Comparison of ENCODE assay signal across 8 cellular contexts in the genomic region with DNA sequence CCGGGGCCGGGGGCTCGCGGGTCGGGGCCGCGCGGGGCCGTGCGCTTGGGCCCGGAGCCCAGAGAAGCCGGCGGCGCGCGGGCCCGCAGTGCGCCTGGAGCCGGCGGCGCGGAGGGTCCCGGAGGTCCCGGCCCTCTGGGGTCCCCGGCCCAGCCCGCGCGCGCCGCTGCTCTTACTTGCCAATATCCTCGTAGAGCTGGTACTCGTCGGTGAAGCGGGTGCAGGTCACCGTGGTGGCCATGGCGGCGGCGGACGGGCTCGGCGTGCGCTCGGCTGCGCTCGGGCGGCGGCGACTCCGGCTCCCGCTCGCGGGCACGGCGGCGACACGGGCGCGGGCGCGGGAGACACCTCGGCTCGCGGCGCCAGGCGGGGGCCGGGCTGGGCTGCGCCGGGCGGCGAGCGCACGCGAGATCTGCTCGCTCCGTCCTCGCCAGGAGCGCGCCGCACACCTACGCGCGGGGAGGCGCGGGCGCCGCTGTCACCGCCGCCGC. TPM values are rescaled to one million over a fixed set of nuclear protein-coding genes. Genes with fewer than 3 reads are reported as not detected.
A peak's percentile ranks its signal among the peaks of the same experiment; 100 is the strongest.
DNase-seq lines count a peak whose midpoint lies in the region; ATAC-seq and TF ChIP-seq lines count a peak whose summit lies in the region.

A gene (minus strand): TSS at position 414 of the 491 bp plus-strand sequence. CDS start 173 bp downstream, at position 241.

- TF ChIP-seq POLR2A in esophagus muscularis mucosa (IDR thresholded peaks at IDR 0.05; ENCODE audit: low read depth) = no peak

- H2AFZ ChIP-seq in parathyroid adenoma = peak within 1 kb of the TSS; percentile 74

- peak within 1 kb of the TSS; percentile 69 for H3K4me2 ChIP-seq in parathyroid adenoma (ENCODE audit: low read length)

- CTCF ChIA-PET in Panc1 (lab: Charles Lee) = no interaction called here

- H3K27me3 ChIP-seq in Panc1 (ENCODE audit: control insufficient read depth, insufficient read depth, low read length) = peaks cover 9% of the 10 kb centered on the region
- peaks cover 0 to 47% (median 7%) of the 10 kb centered on the region in 4 donors for H3K27me3 ChIP-seq in esophagus muscularis mucosa
- H3K27me3 ChIP-seq in parathyroid adenoma (ENCODE audit: control insufficient read depth, insufficient read depth, low read length) = no peaks in the 10 kb centered on the region

- peak within 1 kb of the TSS; percentile 17 to 20; a peak in 1 of 4 replicates for H3K4me3 ChIP-seq in Panc1 (ENCODE audit: low read depth in 2 of 2, low read length in 2 of 2)
- peak within 1 kb of the TSS; percentile 38 to 57 (median 40) for H3K4me3 ChIP-seq in esophagus muscularis mucosa
- H3K4me3 ChIP-seq in parathyroid adenoma (ENCODE audit: low read depth, low read length) = peak within 1 kb of the TSS; percentile 35

- H3K4me1 ChIP-seq in Panc1 (ENCODE audit: control insufficient read depth, insufficient read depth, low read length) (no peaks in the 10 kb centered on the region), esophagus muscularis mucosa (peaks cover 7 to 19% (median 12%) of the 10 kb centered on the region in 4 donors), parathyroid adenoma (peaks cover 25% of the 10 kb centered on the region)

- no CpG with 5 or more reads among the region's 89 CpGs for WGBS in esophagus muscularis mucosa

- BruUV-seq in Panc1 (replicated peaks; lab: Mats Ljungman, UMichigan) = no TSS peak

- no peak for TF ChIP-seq CTCF in GM13976 (IDR thresholded peaks at IDR 0.05; ENCODE audit: borderline replicate concordance, control extremely low read depth, extremely low read depth, insufficient read depth, missing control alignments)
- no peak for TF ChIP-seq CTCF in Panc1 (IDR thresholded peaks at IDR 0.05)
- TF ChIP-seq CTCF in esophagus muscularis mucosa (IDR thresholded peaks at IDR 0.05) = no peak
- TF ChIP-seq CTCF in parathyroid adenoma (IDR thresholded peaks at IDR 0.05) = no peak

- peak; percentile 60 for DNase-seq in GM13976 (ENCODE audit: low spot score)
- no peak for DNase-seq in Panc1 (ENCODE audit: low read depth, low spot score)
- DNase-seq in esophagus muscularis mucosa (ENCODE audit: extremely low spot score) = no peak
- no peak for DNase-seq in SKM-1 (lab: John Stamatoyannopoulos, UW; ENCODE audit: unreplicated experiment)
- no peak for DNase-seq in hepatic stellate cell (ENCODE audit: low spot score)

- TF ChIP-seq EP300 in esophagus muscularis mucosa (IDR thresholded peaks at IDR 0.05) = no peak

- POLR2A ChIA-PET in Panc1 (lab: Charles Lee) = no interaction called here

- ATAC-seq in Panc1 (peak; percentile 56), HG03442 (IDR thresholded peaks at IDR 0.05; ENCODE audit: unreplicated experiment) (no peak), HG03139 (IDR thresholded peaks at IDR 0.05; ENCODE audit: unreplicated experiment) (no peak)

- intact Hi-C loops in Panc1 (cut with micrococcal nuclease; ENCODE audit: unreplicated experiment) (no loop called here), esophagus muscularis mucosa (cut with DNase I) (no loop called here)

- H3K27ac ChIP-seq in Panc1 (ENCODE audit: low read length) = no peak within 1 kb of the TSS
- no peak within 1 kb of the TSS for H3K27ac ChIP-seq in esophagus muscularis mucosa (replicated peaks in 1 of 4)
- no peak within 1 kb of the TSS for H3K27ac ChIP-seq in parathyroid adenoma

- H3K79me2 ChIP-seq in parathyroid adenoma = no peaks in the 10 kb centered on the region

- H3K36me3 ChIP-seq in Panc1 (ENCODE audit: control insufficient read depth, insufficient read depth, low read length) (no peaks in the 10 kb centered on the region), esophagus muscularis mucosa (no peaks in the 10 kb centered on the region), parathyroid adenoma (ENCODE audit: control insufficient read depth, insufficient read depth, low read length) (no peaks in the 10 kb centered on the region)

- no peaks in the 10 kb centered on the region for H3K9me3 ChIP-seq in Panc1 (ENCODE audit: control insufficient read depth, insufficient read depth, low read depth, low read length)
- H3K9me3 ChIP-seq in esophagus muscularis mucosa = no peaks in the 10 kb centered on the region
- no peaks in the 10 kb centered on the region for H3K9me3 ChIP-seq in parathyroid adenoma (ENCODE audit: control insufficient read depth, low read length)

- in situ Hi-C loops in GM13976 (cut with MboI; ENCODE audit: low sequenced_read_pairs, unreplicated experiment) = no loop called here
- in situ Hi-C loops in Panc1 (cut with HindIII; ENCODE audit: low pct_unique_long_range_greater_than_20kb, low sequenced_read_pairs) = loop anchor here (25.0 kb wide), 1 partner anchor 113 kb away; a partner anchor contains a TSS

- no peak within 1 kb of the TSS for H3K9ac ChIP-seq in parathyroid adenoma

RNA-seq across cellular contexts. Expression of the gene that starts here (rescaled TPM):
- total RNA-seq in Panc1 (2021; ENCODE audit: unreplicated experiment) (0.26 TPM), esophagus muscularis mucosa (1 to 10 TPM in 3 of 4 donors, under 1 TPM in 1; 0.50 to 2.0 (median 1.2) TPM)
- 0.51 TPM for polyA plus RNA-seq in Panc1 (2012; ENCODE audit: insufficient read length)

Comparison
In these comparisons a context has a peak if more than half of its experiments do, and no peak if none do; other contexts are left out.
1. Peak in ATAC-seq and H3K4me3 ChIP-seq in Panc1; RNA of the gene not detected or under 1 TPM.